In genomic region chr15:63474810-63475316, GRCh38 we compare ENCODE assay signal across 8 cellular contexts. TPM values are rescaled to one million over a fixed set of nuclear protein-coding genes. Genes with fewer than 3 reads are reported as not detected.
DNase-seq lines count a peak whose midpoint lies in the region; ATAC-seq and TF ChIP-seq lines count a peak whose summit lies in the region.

No MANE protein-coding gene starts in this region.

- H3K9me3 Mint-ChIP-seq in nephron progenitor cell = peaks cover 11% of the 10 kb centered on the region

- H3K27ac Mint-ChIP-seq in T-helper 17 cell = peak overlapping the region; percentile 100
- H3K27ac Mint-ChIP-seq in nephron progenitor cell = peak overlapping the region; percentile 90

- ATAC-seq in GM19328 (IDR thresholded peaks at IDR 0.05; ENCODE audit: unreplicated experiment) = peak; percentile 64
- ATAC-seq in HG03280 (IDR thresholded peaks at IDR 0.05; ENCODE audit: unreplicated experiment) = peak; percentile 63
- ATAC-seq in T-helper 17 cell = no peak

- H3K36me3 Mint-ChIP-seq in T-helper 17 cell (ENCODE audit: low read depth) (no peaks in the 10 kb centered on the region), nephron progenitor cell (ENCODE audit: low read depth) (no peaks in the 10 kb centered on the region)

- H3K4me3 Mint-ChIP-seq in T-helper 17 cell = no peak overlapping the region
- H3K4me3 Mint-ChIP-seq in nephron progenitor cell = peak overlapping the region; percentile 57

- no peak for TF ChIP-seq CTCF in DOHH2 (IDR thresholded peaks at IDR 0.05; ENCODE audit: low read depth, low read length, poor library complexity, severe bottlenecking)
- no peak for TF ChIP-seq CTCF in nephron progenitor cell (IDR thresholded peaks at IDR 0.05)

- no peaks in the 10 kb centered on the region for H3K36me3 ChIP-seq in DOHH2 (ENCODE audit: control insufficient read depth, low read length)

- H3K79me2 ChIP-seq in DOHH2 (ENCODE audit: control insufficient read depth, low read length) = no peaks in the 10 kb centered on the region

- peaks cover 47% of the 10 kb centered on the region for H3K4me1 ChIP-seq in DOHH2 (ENCODE audit: control insufficient read depth, low read length)

- H3K9me3 ChIP-seq in DOHH2 (ENCODE audit: control insufficient read depth, insufficient read depth, low read length) (no peaks in the 10 kb centered on the region), T-helper 17 cell (ENCODE audit: control insufficient read depth, low read length, poor library complexity, severe bottlenecking) (no peaks in the 10 kb centered on the region)

- DNase-seq in T-helper 17 cell = no peak
- DNase-seq in nephron progenitor cell = peak; percentile 38
- DNase-seq in activated CD8-positive, alpha-beta memory T cell treated with anti-CD3 and anti-CD28 coated beads, Interleukin-2, amount 50 U/mL, for 48 hours = no peak
- DNase-seq in amniotic stem cell (lab: John Stamatoyannopoulos, UW) = no peak
- DNase-seq in NCI-H748 (lab: John Stamatoyannopoulos, UW; ENCODE audit: unreplicated experiment) = no peak

- no peak overlapping the region for H3K27ac ChIP-seq in DOHH2 (ENCODE audit: low read depth, low read length)

- H3K4me3 ChIP-seq in DOHH2 (ENCODE audit: low read length) = peak overlapping the region; percentile 32

- peak overlapping the region; percentile 61 for H3K4me2 ChIP-seq in DOHH2 (ENCODE audit: low read length)

- peaks cover 8% of the 10 kb centered on the region; the same call in 1 of the 2 replicates for H3F3A ChIP-seq in DOHH2 (ENCODE audit: control insufficient read depth, insufficient read depth)

- H4K20me1 ChIP-seq in DOHH2 (ENCODE audit: control insufficient read depth, insufficient read depth, low read depth, low read length) = no peaks in the 10 kb centered on the region

- H3K27me3 Mint-ChIP-seq in T-helper 17 cell (no peaks in the 10 kb centered on the region), nephron progenitor cell (ENCODE audit: low read depth, poor library complexity) (peaks cover 15% of the 10 kb centered on the region)

- H3K4me1 Mint-ChIP-seq in T-helper 17 cell (peaks cover 47% of the 10 kb centered on the region), nephron progenitor cell (peaks cover 64% of the 10 kb centered on the region)

- no peaks in the 10 kb centered on the region for H3K27me3 ChIP-seq in DOHH2 (ENCODE audit: control insufficient read depth, low read length)

- no peaks in the 10 kb centered on the region for H3K9me2 ChIP-seq in DOHH2 (replicated peaks; ENCODE audit: control insufficient read depth, low read length)

RNA-seq across cellular contexts. Expression of gene USP3, which starts 29.5 kb away (rescaled TPM):
- 100 to 1,000 TPM; 219 to 288 TPM for total RNA-seq in T-helper 17 cell
